ENCODE assay signal across 8 cellular contexts in the genomic region with DNA sequence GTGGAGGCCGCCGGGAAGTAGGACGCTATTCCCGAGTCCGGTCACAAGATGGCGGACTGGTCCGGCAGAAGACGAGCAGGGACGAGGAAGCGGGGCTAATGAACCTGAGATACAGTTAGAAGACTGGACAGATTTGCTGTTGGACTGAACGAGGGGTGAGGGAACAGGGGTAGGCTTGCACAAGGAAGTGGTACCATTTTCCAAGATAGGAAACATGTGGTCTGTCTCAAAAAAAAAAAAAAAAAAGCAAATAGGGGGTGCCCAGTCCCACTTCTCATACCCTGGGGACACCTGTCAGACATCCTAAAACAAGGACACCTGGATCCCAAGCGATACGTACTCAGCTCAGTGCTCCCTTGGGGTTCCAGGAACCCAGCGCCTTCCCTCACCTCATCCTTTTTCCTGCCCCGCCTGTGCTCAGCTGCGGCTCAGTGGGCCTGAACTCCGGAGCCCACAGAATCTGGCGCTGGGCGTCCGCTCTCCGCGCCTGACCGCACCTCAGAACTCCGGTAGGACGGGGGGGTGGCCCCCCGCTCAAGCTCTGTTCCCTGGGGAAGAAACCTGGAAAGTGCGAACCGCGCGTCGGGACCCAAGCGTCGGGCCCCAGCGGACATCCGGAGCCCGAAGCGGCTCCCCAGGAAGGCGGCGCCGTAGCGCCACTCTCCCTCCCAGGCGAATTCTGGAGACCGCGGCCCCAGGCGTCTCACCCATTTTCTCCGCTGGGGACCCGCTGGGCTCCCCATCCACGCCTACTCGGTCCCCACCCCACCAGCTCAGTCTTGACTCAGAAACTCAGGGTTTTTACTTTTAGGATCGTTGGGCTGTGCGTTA. TPM values are rescaled to one million over a fixed set of nuclear protein-coding genes. Genes with fewer than 3 reads are reported as not detected.
DNase-seq lines count a peak whose midpoint lies in the region; ATAC-seq and TF ChIP-seq lines count a peak whose summit lies in the region.

TSS of gene LY6G5C (minus strand) at position 227 of the 831 bp plus-strand sequence. CDS start 694 bp downstream, outside the sequence.

- H3K4me1 Mint-ChIP-seq in activated T-helper 17 cell treated with anti-CD3 and anti-CD28 coated beads, Interleukin-2, amount 50 U/mL, for 72 hours = peaks cover 15% of the 10 kb centered on the region

- H3K27ac ChIP-seq in Panc1 (ENCODE audit: low read length) (no peak within 1 kb of the TSS; the same call in 1 of the 2 replicates), fibroblast of lung (ENCODE audit: insufficient read depth, low read length) (peak within 1 kb of the TSS; percentile 80), muscle layer of duodenum (ENCODE audit: low read length) (peak within 1 kb of the TSS; percentile 31)

- H3K27me3 ChIP-seq in Panc1 (ENCODE audit: control insufficient read depth, insufficient read depth, low read length) (no peaks in the 10 kb centered on the region), fibroblast of lung (ENCODE audit: control insufficient read depth, insufficient read depth, low read length) (no peaks in the 10 kb centered on the region), muscle layer of duodenum (ENCODE audit: low read depth, low read length) (no peaks in the 10 kb centered on the region)

- intact Hi-C loops in Panc1 (cut with micrococcal nuclease; ENCODE audit: unreplicated experiment) = loop anchor here (5.0 kb wide), 2 partner anchors 91 to 151 kb away; no protein-coding TSS in a partner anchor

- H3K36me3 Mint-ChIP-seq in activated T-helper 17 cell treated with anti-CD3 and anti-CD28 coated beads, Interleukin-2, amount 50 U/mL, for 72 hours (ENCODE audit: low read depth) = peaks cover 13% of the 10 kb centered on the region

- CTCF ChIA-PET in Panc1 (lab: Charles Lee) = interaction anchor here (0.6 kb wide), 1 partner anchor 13 kb away, joined by 3 read pairs; no protein-coding TSS in a partner anchor

- ATAC-seq in Panc1 (peak; percentile 92), GM18907 (IDR thresholded peaks at IDR 0.05; ENCODE audit: unreplicated experiment) (no peak)
- peak; percentile 86 for ATAC-seq in activated T-helper 17 cell treated with anti-CD3 and anti-CD28 coated beads, Interleukin-2, amount 50 U/mL, for 72 hours (replicated peaks)

- no peaks in the 10 kb centered on the region for H3K79me2 ChIP-seq in fibroblast of lung (ENCODE audit: control insufficient read depth, insufficient read depth, low read length)

- no TSS peak for BruUV-seq in Panc1 (replicated peaks; lab: Mats Ljungman, UMichigan)

- H3K9ac ChIP-seq in fibroblast of lung (ENCODE audit: insufficient read depth, low read length) = peak within 1 kb of the TSS; percentile 71

- H2AFZ ChIP-seq in fibroblast of lung (ENCODE audit: low read length) = peak within 1 kb of the TSS; percentile 78

- in situ Hi-C loops in KBM-7 (cut with MboI; ENCODE audit: low pct_unique_long_range_greater_than_20kb, low sequenced_read_pairs) = no loop called here
- in situ Hi-C loops in Panc1 (cut with HindIII; ENCODE audit: low pct_unique_long_range_greater_than_20kb, low sequenced_read_pairs) = no loop called here

- H3K27ac Mint-ChIP-seq in activated T-helper 17 cell treated with anti-CD3 and anti-CD28 coated beads, Interleukin-2, amount 50 U/mL, for 72 hours = peak within 1 kb of the TSS; percentile 87

- peaks cover 4% of the 10 kb centered on the region; the same call in 1 of the 2 replicates for H3K4me1 ChIP-seq in Panc1 (ENCODE audit: control insufficient read depth, insufficient read depth, low read length)
- peaks cover 12% of the 10 kb centered on the region for H3K4me1 ChIP-seq in fibroblast of lung (ENCODE audit: control insufficient read depth, extremely low read depth, insufficient read depth, low read length)
- peaks cover 0 to 11% of the 10 kb centered on the region in 2 donors for H3K4me1 ChIP-seq in muscle layer of duodenum (ENCODE audit: control insufficient read depth in 1 of 2, insufficient read depth in 2 of 2, low read length in 2 of 2)

- peak; percentile 86 for TF ChIP-seq CTCF in Panc1 (IDR thresholded peaks at IDR 0.05)
- TF ChIP-seq CTCF in fibroblast of lung (conservative IDR thresholded peaks at IDR 0.05 in 1 of 2, IDR thresholded peaks at IDR 0.05 in 1 of 2; ENCODE audit: low read depth in 1 of 2, low read length in 2 of 2) = peak; percentile 61 to 76

- H3K9me3 ChIP-seq in Panc1 (ENCODE audit: control insufficient read depth, insufficient read depth, low read depth, low read length) = no peaks in the 10 kb centered on the region
- H3K9me3 ChIP-seq in fibroblast of lung (ENCODE audit: control insufficient read depth, insufficient read depth, low read depth, low read length) = no peaks in the 10 kb centered on the region
- no peaks in the 10 kb centered on the region for H3K9me3 ChIP-seq in muscle layer of duodenum (ENCODE audit: control insufficient read depth in 1 of 2, low read length in 2 of 2)

- POLR2A ChIA-PET in Panc1 (lab: Charles Lee) = interaction anchor here (0.7 kb wide), 2 partner anchors 61 to 115 kb away, joined by 4 to 11 read pairs; no protein-coding TSS in a partner anchor

- no peaks in the 10 kb centered on the region for H4K20me1 ChIP-seq in fibroblast of lung (ENCODE audit: control insufficient read depth, extremely low read depth, insufficient read depth, low read length)

- H3K4me2 ChIP-seq in fibroblast of lung (ENCODE audit: extremely low read depth, insufficient read depth, low read length) = peak within 1 kb of the TSS; percentile 97

- no peaks in the 10 kb centered on the region for H3K9me3 Mint-ChIP-seq in activated T-helper 17 cell treated with anti-CD3 and anti-CD28 coated beads, Interleukin-2, amount 50 U/mL, for 72 hours

- H3K4me3 Mint-ChIP-seq in activated T-helper 17 cell treated with anti-CD3 and anti-CD28 coated beads, Interleukin-2, amount 50 U/mL, for 72 hours = peak within 1 kb of the TSS; percentile 88

- H3K4me3 ChIP-seq in Panc1 (ENCODE audit: low read depth in 2 of 2, low read length in 2 of 2) (no peak within 1 kb of the TSS; a peak in 1 of 4 replicates), fibroblast of lung (replicated peaks in 1 of 4; ENCODE audit: control extremely low read depth in 1 of 4, insufficient read depth in 1 of 4, low read depth in 3 of 4, low read length in 4 of 4) (peak within 1 kb of the TSS; percentile 43 to 58 (median 57)), muscle layer of duodenum (ENCODE audit: low read depth in 1 of 2, low read length in 2 of 2) (peak within 1 kb of the TSS; percentile 66 to 76)

- H3K36me3 ChIP-seq in Panc1 (ENCODE audit: control insufficient read depth, insufficient read depth, low read length) (no peaks in the 10 kb centered on the region), fibroblast of lung (ENCODE audit: control insufficient read depth, insufficient read depth, low read length) (peaks cover 1% of the 10 kb centered on the region), muscle layer of duodenum (ENCODE audit: control insufficient read depth in 1 of 2, insufficient read depth in 2 of 2, low read length in 2 of 2) (peaks cover 5 to 18% of the 10 kb centered on the region in 2 donors)

- no peaks in the 10 kb centered on the region for H3K27me3 Mint-ChIP-seq in activated T-helper 17 cell treated with anti-CD3 and anti-CD28 coated beads, Interleukin-2, amount 50 U/mL, for 72 hours

- DNase-seq in Daoy (ENCODE audit: low read depth) = peak; percentile 90
- DNase-seq in KBM-7 = peak; percentile 88
- DNase-seq in Panc1 (ENCODE audit: low read depth, low spot score) = peak; percentile 30
- peak; percentile 85 to 96 for DNase-seq in fibroblast of lung (ENCODE audit: low read depth in 2 of 2)
- peak; percentile 81 for DNase-seq in stromal cell of bone marrow (ENCODE audit: low read depth)

RNA-seq across cellular contexts. Expression of gene LY6G5C, which starts in this region (rescaled TPM):
- total RNA-seq in Daoy (2014; rRNA removed; shearing (Covaris generic)) = 1.8 TPM in 1 of 2 replicates, not detected in the other
- total RNA-seq in Panc1 (2021; ENCODE audit: unreplicated experiment) = 0.62 TPM
- 0.27 TPM for polyA plus RNA-seq in Panc1 (2012; ENCODE audit: insufficient read length)
- 1 to 10 TPM; 2.2 to 5.0 TPM for total RNA-seq in activated T-helper 17 cell treated with anti-CD3 and anti-CD28 coated beads, Interleukin-2, amount 50 U/mL, for 72 hours
- total RNA-seq in fibroblast of lung = 0.51 and 0.83 TPM in 2 replicates
- polyA plus RNA-seq in fibroblast of lung = 2.0 and 2.9 TPM in 2 replicates
- polyA plus RNA-seq in fibroblast of lung (2012) = 1.4 and 2.3 TPM in 2 replicates
- polyA minus RNA-seq in fibroblast of lung (ENCODE audit: low replicate concordance) = 2.8 TPM in 1 of 2 replicates, not detected in the other

Comparison
In these comparisons a context has a peak if more than half of its experiments do, and no peak if none do; other contexts are left out.
1. Peak in DNase-seq and ATAC-seq in Panc1; RNA of the gene not detected or under 1 TPM.
2. DNase-seq: peak in every context shown above with its lines; median percentile 90 in fibroblast of lung; 90 in Daoy; 88 in KBM-7; 81 in stromal cell of bone marrow; 30 in Panc1.
3. H3K4me3 ChIP-seq: peak in fibroblast of lung (4 of 4) and muscle layer of duodenum (2 of 2); none in Panc1 (0 of 2).